Comparison of ENCODE assay signal across 3 cellular contexts in genomic region chr18:24850532-24850931, GRCh38.
TF ChIP-seq lines count a peak whose summit lies in the region.

No MANE protein-coding gene starts in this region.

TF ChIP-seq in GM23338, 12 proteins besides CTCF, POLR2A, EP300 and RAD21 (continued from another document and continues in another):
- TF ChIP-seq ETS1 (IDR thresholded peaks at IDR 0.05) = no peak
- no peak for TF ChIP-seq EZH2 (IDR thresholded peaks at IDR 0.05; ENCODE audit: low read depth, unreplicated experiment)
- TF ChIP-seq CREB1 (CRISPR knock-in tag; IDR thresholded peaks at IDR 0.05; ENCODE audit: low read depth) = no peak
- no peak for TF ChIP-seq REST (IDR thresholded peaks at IDR 0.05; ENCODE audit: unreplicated experiment)
- no peak for TF ChIP-seq ZNF114 (CRISPR knock-in tag; IDR thresholded peaks at IDR 0.05)
- TF ChIP-seq JUNB (IDR thresholded peaks at IDR 0.05; ENCODE audit: unreplicated experiment) = no peak

TF ChIP-seq in HEK293, 187 proteins besides CTCF, POLR2A, EP300 and RAD21 (continued from another document):
- TF ChIP-seq ZSCAN18 (tag by site-specific recombination; IDR thresholded peaks at IDR 0.05) = no peak

TF ChIP-seq in H1, 55 proteins besides CTCF, POLR2A, EP300 and RAD21:
- TF ChIP-seq CHD7 (IDR thresholded peaks at IDR 0.05; ENCODE audit: insufficient replicate concordance, low read length) = no peak
- TF ChIP-seq RFX5 (IDR thresholded peaks at IDR 0.05; ENCODE audit: borderline replicate concordance, low read depth, low read length) = no peak
- TF ChIP-seq POLR2AphosphoS5 (IDR thresholded peaks at IDR 0.05; ENCODE audit: low read depth, low read length) = no peak
- TF ChIP-seq MAFK (IDR thresholded peaks at IDR 0.05; ENCODE audit: low read depth, low read length) = no peak
- TF ChIP-seq MAX (IDR thresholded peaks at IDR 0.05) = no peak
TF ChIP-seq in H1: peak in this region for 0.
